1 cellular context compared by ENCODE assay signal in genomic region chr19:3687774-3688706, GRCh38.
TF ChIP-seq lines count a peak whose summit lies in the region.

No MANE protein-coding gene starts in this region.

TF ChIP-seq in HEK293, 187 proteins besides CTCF, POLR2A, EP300 and RAD21 (continued from another document):
- TF ChIP-seq GLIS2 (tag by site-specific recombination; IDR thresholded peaks at IDR 0.05) (peak; percentile 70), ZNF266 (tag by site-specific recombination; IDR thresholded peaks at IDR 0.05; ENCODE audit: low read depth) (no peak), ZNF645 (tag by site-specific recombination; IDR thresholded peaks at IDR 0.05) (no peak), IKZF3 (tag by site-specific recombination; IDR thresholded peaks at IDR 0.05) (peak; percentile 50; the same call in 1 of the 2 replicates), ZXDB (tag by site-specific recombination; IDR thresholded peaks at IDR 0.05) (peak; percentile 70), ZNF626 (tag by site-specific recombination; IDR thresholded peaks at IDR 0.05) (no peak), EGR2 (tag by site-specific recombination; IDR thresholded peaks at IDR 0.05; ENCODE audit: low read depth) (peak; percentile 65), ZBTB1 (tag by site-specific recombination; IDR thresholded peaks at IDR 0.05) (no peak), ZNF423 (tag by site-specific recombination; IDR thresholded peaks at IDR 0.05) (0 out of 2 replicates have a peak, but pooled peaks have one; percentile 31), ZIC2 (tag by site-specific recombination; IDR thresholded peaks at IDR 0.05) (peak; percentile 97), ZFP69B (tag by site-specific recombination; IDR thresholded peaks at IDR 0.05) (0 out of 2 replicates have a peak, but pooled peaks have one; percentile 11)
TF ChIP-seq in HEK293: peak in this region for 21.
